30 cellular contexts compared by ENCODE assay signal in genomic region chr20:5627463-5628050, GRCh38.
"Had no signal": no experiment of that assay in that cellular context is flagged by ENCODE, and none has a peak within 500 bp of the region (broad histone marks: within the 10 kb centered on the region; RNA-seq: fewer than 3 reads in every experiment).

No MANE protein-coding gene starts in this region.

- H3K27ac ChIP-seq: esophagus muscularis mucosa, heart right ventricle, lower lobe of right lung, pancreas, prostate gland, skin epidermis, uterus, VCaP had no signal

- H3K27me3 Mint-ChIP-seq: activated CD4-positive, alpha-beta memory T cell treated with anti-CD3 and anti-CD28 coated beads for 36 hours; activated naive CD4-positive, alpha-beta T cell treated with anti-CD3 and anti-CD28 coated beads, Interleukin-2, amount 50 U/mL, for 24 hours; activated T-cell treated with anti-CD3 and anti-CD28 coated beads, Interleukin-2, amount 50 U/mL, for 24 hours; central memory CD8-positive, alpha-beta T cell; dendritic cell treated with granulocyte-macrophage colony-stimulating factor and Interleukin-4, amounts not matched to agents 40 ng/mL and 50 ng/mL, for 4 days; naive thymus-derived CD8-positive, alpha-beta T cell; stimulated activated naive CD8-positive, alpha-beta T cell treated with anti-CD3 and anti-CD28 coated beads, Interleukin-15, amount 100 ng/mL, for 72 hours; type B pancreatic cell had no signal

- H3K27me3 ChIP-seq: esophagus muscularis mucosa, heart right ventricle, pancreas, uterus had no signal

- H3K36me3 Mint-ChIP-seq: activated CD4-positive, alpha-beta memory T cell treated with anti-CD3 and anti-CD28 coated beads for 36 hours; type B pancreatic cell had no signal

- H3K4me1 ChIP-seq: heart right ventricle, lower lobe of right lung, pancreas, prostate gland, uterus had no signal

- H3K4me3 Mint-ChIP-seq: activated CD4-positive, alpha-beta memory T cell treated with anti-CD3 and anti-CD28 coated beads for 36 hours; activated naive CD4-positive, alpha-beta T cell treated with anti-CD3 and anti-CD28 coated beads, Interleukin-2, amount 50 U/mL, for 24 hours; activated T-cell treated with anti-CD3 and anti-CD28 coated beads, Interleukin-2, amount 50 U/mL, for 24 hours; central memory CD8-positive, alpha-beta T cell; dendritic cell treated with granulocyte-macrophage colony-stimulating factor and Interleukin-4, amounts not matched to agents 40 ng/mL and 50 ng/mL, for 4 days; naive thymus-derived CD8-positive, alpha-beta T cell; neural crest cell; stimulated activated naive CD8-positive, alpha-beta T cell treated with anti-CD3 and anti-CD28 coated beads, Interleukin-15, amount 100 ng/mL, for 72 hours; type B pancreatic cell had no signal

- ATAC-seq: heart right ventricle; lower lobe of right lung; naive thymus-derived CD8-positive, alpha-beta T cell; pancreas; sciatic nerve; stimulated activated naive CD8-positive, alpha-beta T cell treated with anti-CD3 and anti-CD28 coated beads, Interleukin-15, amount 100 ng/mL, for 72 hours had no signal

- DNase-seq: activated CD4-positive, alpha-beta memory T cell treated with anti-CD3 and anti-CD28 coated beads for 36 hours; activated CD4-positive, alpha-beta T cell treated with anti-CD3 and anti-CD28 coated beads for 48 hours; activated CD8-positive, alpha-beta memory T cell treated with anti-CD3 and anti-CD28 coated beads, Interleukin-2, amount 50 U/mL, for 4 hours; activated T-cell treated with anti-CD3 and anti-CD28 coated beads, Interleukin-2, amount 50 U/mL, for 24 hours; anterior cingulate cortex; foreskin melanocyte; heart right ventricle; lower lobe of right lung; mesenchymal stem cell; naive thymus-derived CD8-positive, alpha-beta T cell; nucleus accumbens; pancreas; retina; stimulated activated CD4-positive, alpha-beta T cell treated with anti-CD3 and anti-CD28 coated beads, Interleukin-12 subunit alpha, Interleukin-12 subunit beta, amount 100 ng/mL, for 4 hours; stimulated activated CD4-positive, alpha-beta T cell treated with anti-CD3 and anti-CD28 coated beads, Interleukin-4, amount 100 ng/mL, for 1 hour; stimulated activated naive CD8-positive, alpha-beta T cell treated with anti-CD3 and anti-CD28 coated beads, Interleukin-15, amount 100 ng/mL, for 72 hours; substantia nigra; T-helper 9 cell; uterus had no signal

- H3K9me3 Mint-ChIP-seq: activated naive CD4-positive, alpha-beta T cell treated with anti-CD3 and anti-CD28 coated beads, Interleukin-2, amount 50 U/mL, for 24 hours; activated T-helper 2 cell treated with anti-CD3 and anti-CD28 coated beads, Interferon-gamma antibody, Interleukin-2, Interleukin-4, amounts not matched to agents 10 μg/mL and 5 μg/mL and 100 μg/mL, durations not matched to agents 14 hours and 24 hours and 36 hours; central memory CD8-positive, alpha-beta T cell; dendritic cell treated with granulocyte-macrophage colony-stimulating factor and Interleukin-4, amounts not matched to agents 40 ng/mL and 50 ng/mL, for 4 days; neural crest cell; stimulated activated naive CD8-positive, alpha-beta T cell treated with anti-CD3 and anti-CD28 coated beads, Interleukin-15, amount 100 ng/mL, for 72 hours; type B pancreatic cell had no signal

- H3K4me3 ChIP-seq: esophagus muscularis mucosa, heart right ventricle, lower lobe of right lung, pancreas, prostate gland, skin epidermis, uterus had no signal

- H3K9me3 ChIP-seq: pancreas, prostate gland had no signal

- H3K36me3 ChIP-seq: esophagus muscularis mucosa, heart right ventricle, lower lobe of right lung, pancreas, prostate gland, uterus had no signal

- H3K4me1 Mint-ChIP-seq: activated naive CD4-positive, alpha-beta T cell treated with anti-CD3 and anti-CD28 coated beads, Interleukin-2, amount 50 U/mL, for 24 hours; central memory CD8-positive, alpha-beta T cell; neural crest cell; stimulated activated naive CD8-positive, alpha-beta T cell treated with anti-CD3 and anti-CD28 coated beads, Interleukin-15, amount 100 ng/mL, for 72 hours had no signal

- H3K27ac Mint-ChIP-seq: activated CD4-positive, alpha-beta memory T cell treated with anti-CD3 and anti-CD28 coated beads for 36 hours; activated naive CD4-positive, alpha-beta T cell treated with anti-CD3 and anti-CD28 coated beads, Interleukin-2, amount 50 U/mL, for 24 hours; activated T-cell treated with anti-CD3 and anti-CD28 coated beads, Interleukin-2, amount 50 U/mL, for 24 hours; activated T-helper 2 cell treated with anti-CD3 and anti-CD28 coated beads, Interferon-gamma antibody, Interleukin-2, Interleukin-4, amounts not matched to agents 10 μg/mL and 5 μg/mL and 100 μg/mL, durations not matched to agents 14 hours and 24 hours and 36 hours; dendritic cell treated with granulocyte-macrophage colony-stimulating factor and Interleukin-4, amounts not matched to agents 40 ng/mL and 50 ng/mL, for 4 days; type B pancreatic cell had no signal
